26 cellular contexts compared by ENCODE assay signal in the genomic region with DNA sequence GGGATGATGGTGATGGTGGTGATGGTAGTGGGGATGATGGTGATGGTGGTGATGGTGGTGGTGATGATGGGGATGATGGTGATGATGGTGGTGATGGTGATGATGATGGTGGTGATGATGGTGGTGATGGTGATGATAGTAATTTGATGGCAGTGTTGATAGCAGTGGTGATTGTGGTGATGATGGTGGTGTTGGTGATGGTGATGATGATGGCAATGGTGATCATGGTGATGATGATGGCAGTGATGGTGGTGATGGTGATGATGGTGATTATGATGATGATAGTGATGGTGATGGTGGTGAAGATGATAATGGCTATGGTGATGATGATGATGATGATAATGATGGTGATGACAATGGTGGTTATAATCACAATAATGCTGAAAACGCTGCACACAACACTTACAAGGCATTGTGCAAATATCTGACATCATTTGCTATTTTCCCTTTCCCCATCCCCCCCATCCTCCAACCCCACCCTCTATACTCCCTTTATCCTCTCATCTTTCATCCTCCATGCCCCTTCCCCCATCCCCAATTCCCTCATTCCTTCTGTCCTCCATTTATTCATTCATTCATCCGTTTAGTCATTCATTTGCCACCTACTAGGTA.
DNase-seq lines count a peak whose midpoint lies in the region; ATAC-seq, FAIRE-seq and TF ChIP-seq lines count a peak whose summit lies in the region.
"Had no signal": no experiment of that assay in that cellular context is flagged by ENCODE, and none has a peak within 500 bp of the region (broad histone marks: within the 10 kb centered on the region; RNA-seq: fewer than 3 reads in every experiment).

No MANE protein-coding gene starts in this region.

- H3K4me1 ChIP-seq in H9 (ENCODE audit: insufficient read depth, low read length) (no peaks in the 10 kb centered on the region), IMR-90 (ENCODE audit: control insufficient read depth, insufficient read depth, low read length) (no peaks in the 10 kb centered on the region), H1 (replicated peaks in 1 of 4; ENCODE audit: control insufficient read depth in 3 of 4, insufficient read depth in 4 of 4, low read length in 3 of 4) (no peaks in the 10 kb centered on the region; a peak in 1 of 7 replicates)
- H3K4me1 ChIP-seq: A549, BE2C had no signal

- H4K8ac ChIP-seq in H9 (replicated peaks; ENCODE audit: insufficient read length, low read depth, low read length) (no peak overlapping the region), IMR-90 (ENCODE audit: low read depth in 2 of 2, low read length in 2 of 2) (no peak overlapping the region), H1 (ENCODE audit: extremely low read depth, insufficient read depth, low read length) (no peak overlapping the region)

- no peak overlapping the region for H2BK12ac ChIP-seq in H9 (ENCODE audit: insufficient read length, low read depth, low read length)
- no peak overlapping the region for H2BK12ac ChIP-seq in H1 (ENCODE audit: low read depth, low read length)

- H4K5ac ChIP-seq in H9 (ENCODE audit: insufficient read length, low read depth, low read length) (peak overlapping the region; percentile 40), IMR-90 (ENCODE audit: low read depth, low read length) (no peak overlapping the region), H1 (ENCODE audit: insufficient read length, low read depth, low read length) (no peak overlapping the region)

- no peak overlapping the region for H3K4me3 Mint-ChIP-seq in H9
- H3K4me3 Mint-ChIP-seq: CD14-positive monocyte; CD4-positive, alpha-beta T cell; CD8-positive, alpha-beta memory T cell had no signal

- H3K9me3 Mint-ChIP-seq in H9 = peaks cover 0 to 5% of the 10 kb centered on the region in 2 experiments; a peak in 3 of 5 replicates
- H3K9me3 Mint-ChIP-seq: CD4-positive, alpha-beta T cell had no signal

- in situ Hi-C loops in IMR-90 (cut with MboI; ENCODE audit: low sequenced_read_pairs) = no loop called here

- H2BK5ac ChIP-seq in H9 (ENCODE audit: insufficient read length, low read length) (no peak overlapping the region), IMR-90 (ENCODE audit: low read depth, low read length, poor library complexity, severe bottlenecking) (peak overlapping the region; percentile 11), H1 (ENCODE audit: low read depth, low read length) (no peak overlapping the region)

- H3K27ac ChIP-seq in H9 (ENCODE audit: insufficient read length, low read depth, low read length) = no peak overlapping the region
- no peak overlapping the region for H3K27ac ChIP-seq in IMR-90 (ENCODE audit: insufficient read depth, low read length)
- H3K27ac ChIP-seq in H1 (ENCODE audit: low read depth, low read length) = no peak overlapping the region
- H3K27ac ChIP-seq in coronary artery = no peak overlapping the region
- H3K27ac ChIP-seq: A549; BLaER1 treated with 17β-estradiol and CSF1 and Interleukin-3, amounts not matched to agents 10 nM and 100 nM; GM23248 had no signal

- H3K56ac ChIP-seq in H9 (ENCODE audit: insufficient read length, low read depth, low read length) = no peak overlapping the region
- no peak overlapping the region for H3K56ac ChIP-seq in IMR-90 (ENCODE audit: extremely low read depth, insufficient read depth, low read length)
- peak overlapping the region; percentile 83 for H3K56ac ChIP-seq in H1 (replicated peaks; ENCODE audit: insufficient read length, low read depth, low read length)

- no peaks in the 10 kb centered on the region for H3K4me1 Mint-ChIP-seq in H9

- H3K4me2 ChIP-seq in H9 (ENCODE audit: insufficient read depth, insufficient read length, low read length) = no peak overlapping the region
- H3K4me2 ChIP-seq in IMR-90 (ENCODE audit: low read depth, low read length) = no peak overlapping the region
- no peak overlapping the region for H3K4me2 ChIP-seq in H1 (ENCODE audit: insufficient read depth in 1 of 2, low read depth in 2 of 2, low read length in 2 of 2)
- H3K4me2 ChIP-seq: A549; BLaER1 treated with 17β-estradiol and CSF1 and Interleukin-3, amounts not matched to agents 10 nM and 100 nM had no signal

- H3K4me3 ChIP-seq in IMR-90 (ENCODE audit: insufficient read depth, low read depth, low read length) (no peak overlapping the region), H1 (ENCODE audit: extremely low read depth in 1 of 4, insufficient read depth in 2 of 4, low read depth in 3 of 4, low read length in 4 of 4) (no peak overlapping the region), coronary artery (no peak overlapping the region)
- H3K4me3 ChIP-seq: A549; BLaER1 treated with 17β-estradiol and CSF1 and Interleukin-3, amounts not matched to agents 10 nM and 100 nM; GM12878; GM23248 had no signal

- no peaks in the 10 kb centered on the region for H4K20me1 ChIP-seq in H9 (ENCODE audit: control insufficient read depth, insufficient read depth, insufficient read length)
- no peaks in the 10 kb centered on the region for H4K20me1 ChIP-seq in IMR-90 (ENCODE audit: insufficient read depth, low read length)
- peaks cover 0 to 12% of the 10 kb centered on the region in 2 experiments for H4K20me1 ChIP-seq in H1 (replicated peaks in 1 of 2; ENCODE audit: control insufficient read depth in 1 of 2, insufficient read depth in 2 of 2, low read length in 2 of 2)

- POLR2A ChIA-PET in IMR-90 (lab: Charles Lee; ENCODE audit: unreplicated experiment) = no interaction called here
- POLR2A ChIA-PET in H1 (lab: Charles Lee; ENCODE audit: partially characterized antibody) = no interaction called here

- H3K9ac ChIP-seq in H9 (ENCODE audit: extremely low read depth, insufficient read length, low read length) = no peak overlapping the region
- H3K9ac ChIP-seq in IMR-90 (ENCODE audit: low read depth, low read length) = no peak overlapping the region
- no peak overlapping the region for H3K9ac ChIP-seq in H1 (replicated peaks in 1 of 4; ENCODE audit: extremely low read depth in 1 of 4, low read depth in 3 of 4, low read length in 3 of 4)
- H3K9ac ChIP-seq: BLaER1 treated with 17β-estradiol and CSF1 and Interleukin-3, amounts not matched to agents 10 nM and 100 nM; GM23248 had no signal

- no peak overlapping the region for H3T11ph ChIP-seq in H9 (ENCODE audit: low read length)

- FAIRE-seq in GM12891 (lab: Jason Lieb, UNC) (peak; percentile 78), H1 (lab: Jason Lieb, UNC) (no peak)
- FAIRE-seq: A549, D721Med, GM12878, GM19239 had no signal

- TF ChIP-seq RAD21 in IMR-90 (IDR thresholded peaks at IDR 0.05; ENCODE audit: low read length) = no peak
- TF ChIP-seq RAD21 in H1 (IDR thresholded peaks at IDR 0.05 in 1 of 2, conservative IDR thresholded peaks at IDR 0.05 in 1 of 2; ENCODE audit: low read depth in 2 of 2, low read length in 2 of 2) = no peak

- H4K91ac ChIP-seq in H9 (ENCODE audit: insufficient read length, low read depth, low read length) (no peak overlapping the region), IMR-90 (ENCODE audit: insufficient read depth, low read depth, low read length) (no peak overlapping the region), H1 (replicated peaks; ENCODE audit: insufficient read length, low read length) (no peak overlapping the region)

- H2BK20ac ChIP-seq in H9 (ENCODE audit: low read depth, low read length, poor library complexity, severe bottlenecking) (no peak overlapping the region), IMR-90 (ENCODE audit: low read depth, low read length) (no peak overlapping the region), H1 (ENCODE audit: low read length) (no peak overlapping the region)

- H3K9me3 ChIP-seq in H9 (ENCODE audit: control insufficient read depth, low read depth, low read length) (no peaks in the 10 kb centered on the region), IMR-90 (ENCODE audit: control insufficient read depth, insufficient read depth, low read length) (peaks cover 61% of the 10 kb centered on the region), H1 (ENCODE audit: insufficient read depth in 2 of 2, low read depth in 1 of 2, low read length in 1 of 2) (peaks cover 0 to 11% of the 10 kb centered on the region in 2 experiments; a peak in 3 of 4 replicates)
- H3K9me3 ChIP-seq: A549, BE2C had no signal

- H3K14ac ChIP-seq in H9 (ENCODE audit: insufficient read depth, low read length) (no peak overlapping the region), IMR-90 (replicated peaks; ENCODE audit: low read depth, low read length) (no peak overlapping the region), H1 (ENCODE audit: insufficient read length) (no peak overlapping the region)

- ATAC-seq in IMR-90 (ENCODE audit: low read depth) = no peak
- ATAC-seq in GM21528 (IDR thresholded peaks at IDR 0.05; ENCODE audit: low FRiP score, unreplicated experiment) = no peak
- no peak for ATAC-seq in GM19351 (IDR thresholded peaks at IDR 0.05; ENCODE audit: unreplicated experiment)
- ATAC-seq: A549, GM12878 had no signal

- intact Hi-C loops in IMR-90 (cut with micrococcal nuclease) = no loop called here

- WGBS in H9 (ENCODE audit: extremely low coverage, insufficient read length, low lambda C conversion rate) = no CpG with 5 or more reads among the region's 2 CpGs
- WGBS in IMR-90 (ENCODE audit: extremely low coverage in 2 of 2, insufficient read length in 1 of 2), 2 experiments = no CpG with 5 or more reads among the region's 2 CpGs
- WGBS in H1 (ENCODE audit: extremely low coverage in 1 of 2, insufficient coverage in 1 of 2, insufficient read length in 1 of 2, insufficient replicate concordance in 2 of 2, low coverage in 1 of 2, low lambda C conversion rate in 2 of 2, missing lambda C conversion rate in 1 of 2), 2 experiments = 83% methylated on average over 2 of the region's 2 CpGs; no CpG with 5 or more reads in 1 of the 2 experiments

- H3K36me3 Mint-ChIP-seq in H9 (ENCODE audit: insufficient read depth in 1 of 3, low read depth in 3 of 3) = 0 out of 7 replicates have a peak, but pooled peaks cover 0 to 2% (median 0%) of the 10 kb centered on the region in 3 experiments

- TF ChIP-seq CTCF in H9 (conservative IDR thresholded peaks at IDR 0.05) (no peak), IMR-90 (conservative IDR thresholded peaks at IDR 0.05; ENCODE audit: low read depth, low read length) (no peak), H1 (IDR thresholded peaks at IDR 0.05; ENCODE audit: control extremely low read depth in 1 of 3, insufficient read depth in 1 of 3, low read depth in 1 of 3, low read length in 3 of 3) (no peak), coronary artery (IDR thresholded peaks at IDR 0.05) (no peak)

- no peak overlapping the region for H3K4ac ChIP-seq in H9 (ENCODE audit: low read depth, low read length)
- H3K4ac ChIP-seq in IMR-90 (ENCODE audit: low read depth, low read length) = no peak overlapping the region
- H3K4ac ChIP-seq in H1 (replicated peaks; ENCODE audit: insufficient read length, low read depth, low read length) = no peak overlapping the region

- H2BK15ac ChIP-seq in H9 (ENCODE audit: low read depth, low read length) (no peak overlapping the region), IMR-90 (ENCODE audit: low read depth, low read length) (no peak overlapping the region), H1 (ENCODE audit: low read length) (no peak overlapping the region)

- H3K23me2 ChIP-seq in H9 (ENCODE audit: insufficient read length, low read depth, low read length, poor library complexity, severe bottlenecking) (no peaks in the 10 kb centered on the region), H1 (ENCODE audit: low read depth, low read length) (peaks cover 14% of the 10 kb centered on the region; the same call in 1 of the 2 replicates)

- H2AFZ ChIP-seq in H9 (ENCODE audit: low read length) (no peak overlapping the region), IMR-90 (replicated peaks; ENCODE audit: low read length, poor library complexity) (no peak overlapping the region), H1 (ENCODE audit: low read length) (no peak overlapping the region)
- H2AFZ ChIP-seq: GM23248 had no signal

- H3K27ac Mint-ChIP-seq in H9 = no peak overlapping the region
- H3K27ac Mint-ChIP-seq: CD14-positive monocyte; CD4-positive, alpha-beta T cell; CD8-positive, alpha-beta memory T cell had no signal

- no peak overlapping the region for H3K18ac ChIP-seq in H9 (ENCODE audit: insufficient read length, low read depth, low read length)
- no peak overlapping the region for H3K18ac ChIP-seq in IMR-90 (ENCODE audit: low read depth, low read length)
- H3K18ac ChIP-seq in H1 (ENCODE audit: extremely low read depth, low read length) = no peak overlapping the region

- no peaks in the 10 kb centered on the region for H3K9me1 ChIP-seq in IMR-90 (ENCODE audit: insufficient read depth, low read length)

- H3K27me3 ChIP-seq in H9 (ENCODE audit: insufficient read depth, low read length) (no peaks in the 10 kb centered on the region), IMR-90 (ENCODE audit: control insufficient read depth, insufficient read depth, low read length) (no peaks in the 10 kb centered on the region), H1 (replicated peaks in 1 of 4; ENCODE audit: control insufficient read depth in 3 of 4, extremely low read depth in 1 of 4, insufficient read depth in 3 of 4, low read length in 3 of 4) (no peaks in the 10 kb centered on the region)
- H3K27me3 ChIP-seq: BE2C; BLaER1 treated with 17β-estradiol and CSF1 and Interleukin-3, amounts not matched to agents 10 nM and 100 nM had no signal

- no peaks in the 10 kb centered on the region for H3K36me3 ChIP-seq in IMR-90 (ENCODE audit: control insufficient read depth, insufficient read depth, low read length)
- H3K36me3 ChIP-seq in H1 (ENCODE audit: control insufficient read depth in 2 of 4, insufficient read depth in 4 of 4, low read length in 3 of 4) = no peaks in the 10 kb centered on the region; a peak in 1 of 8 replicates
- H3K36me3 ChIP-seq: BE2C had no signal

- no peak for TF ChIP-seq POLR2A in GM12891 (IDR thresholded peaks at IDR 0.05; ENCODE audit: low read depth, low read length)
- no peak for TF ChIP-seq POLR2A in IMR-90 (IDR thresholded peaks at IDR 0.05; ENCODE audit: low read depth, low read length)
- no peak for TF ChIP-seq POLR2A in H1 (IDR thresholded peaks at IDR 0.05; ENCODE audit: control extremely low read depth in 1 of 2, low read depth in 2 of 2, low read length in 2 of 2)

- TF ChIP-seq EP300 in H1 (IDR thresholded peaks at IDR 0.05; ENCODE audit: borderline replicate concordance in 1 of 2, low read depth in 2 of 2, low read length in 2 of 2) = no peak

- H2AK5ac ChIP-seq in H9 (ENCODE audit: insufficient read length, low read length) (no peak overlapping the region), IMR-90 (ENCODE audit: low read depth, low read length) (no peak overlapping the region), H1 (ENCODE audit: low read depth, low read length) (no peak overlapping the region)

- dilution Hi-C loops in IMR-90 (cut with HindIII; ENCODE audit: low sequenced_read_pairs, unreplicated experiment) = no loop called here

- H3K79me1 ChIP-seq in H9 (ENCODE audit: insufficient read depth, low read depth, low read length, poor library complexity, severe bottlenecking) (no peaks in the 10 kb centered on the region), IMR-90 (ENCODE audit: low read depth in 1 of 2, low read length in 2 of 2) (no peaks in the 10 kb centered on the region), H1 (ENCODE audit: low read depth, low read length) (no peaks in the 10 kb centered on the region)

- peaks cover 2% of the 10 kb centered on the region for H3K27me3 Mint-ChIP-seq in H9 (ENCODE audit: low read depth)
- H3K27me3 Mint-ChIP-seq: CD4-positive, alpha-beta T cell; CD8-positive, alpha-beta memory T cell had no signal

- H3K23ac ChIP-seq in H9 (ENCODE audit: insufficient read length, low read depth, low read length) = no peak overlapping the region
- no peak overlapping the region for H3K23ac ChIP-seq in IMR-90 (ENCODE audit: low read depth, low read length)
- H3K23ac ChIP-seq in H1 (ENCODE audit: insufficient read length) = no peak overlapping the region

- no TSS peak for BruUV-seq in IMR-90 (replicated peaks; lab: Mats Ljungman, UMichigan)

- H3K79me2 ChIP-seq in H9 (ENCODE audit: insufficient read depth, low read length) (no peaks in the 10 kb centered on the region), H1 (ENCODE audit: control insufficient read depth in 1 of 2, insufficient read depth in 2 of 2, low read length in 2 of 2) (no peaks in the 10 kb centered on the region)

- H2BK120ac ChIP-seq in H9 (ENCODE audit: low read depth, low read length, poor library complexity, severe bottlenecking) = no peak overlapping the region
- no peak overlapping the region for H2BK120ac ChIP-seq in IMR-90 (ENCODE audit: low read depth, low read length)
- no peak overlapping the region for H2BK120ac ChIP-seq in H1 (replicated peaks; ENCODE audit: low read depth, low read length)

- CTCF ChIA-PET in IMR-90 (lab: Yijun Ruan, JAX) = no interaction called here
- CTCF ChIA-PET in H1 (lab: Charles Lee; ENCODE audit: partially characterized antibody) = no interaction called here

- no peak overlapping the region for H2AK9ac ChIP-seq in IMR-90 (replicated peaks; ENCODE audit: low read depth, low read length, poor library complexity)

- DNase-seq in GM12891 (ENCODE audit: insufficient read length, low spot score) (no peak), H9 (no peak), IMR-90 (no peak), H1 (ENCODE audit: low read depth in 1 of 2, low spot score in 2 of 2) (no peak), coronary artery (ENCODE audit: low spot score) (no peak)
- no peak for DNase-seq in central memory CD4-positive, alpha-beta T cell
- DNase-seq: 8988T; ACHN; AML-193; BE2C; CD4-positive, alpha-beta T cell; CD8-positive, alpha-beta memory T cell; DMS 273 treated with DMSO at 0.1 percent for 48 hours; DMS79; EL; GDM1; GM23248; HCEC 1CT had no signal
